8 cellular contexts compared by ENCODE assay signal in genomic region chr12:43758728-43759563, GRCh38. TPM values are rescaled to one million over a fixed set of nuclear protein-coding genes. Genes with fewer than 3 reads are reported as not detected.
DNase-seq lines count a peak whose midpoint lies in the region; ATAC-seq, FAIRE-seq and TF ChIP-seq lines count a peak whose summit lies in the region.

Gene IRAK4 (plus strand): TSS chr12:43758951. CDS start chr12:43768112, 9,161 bp downstream.
Gene PUS7L (minus strand): TSS chr12:43758790. CDS start chr12:43755245, 3,545 bp downstream.

- no peak within 1 kb of the TSS for H2AFZ ChIP-seq in OCI-LY1 (ENCODE audit: low read length)

- peak; percentile 85 for FAIRE-seq in endometrium (lab: Jason Lieb, UNC)

- H3K4me1 ChIP-seq in HUES6 (ENCODE audit: control insufficient read depth, insufficient read depth, low read length) (peaks cover 32% of the 10 kb centered on the region), OCI-LY1 (ENCODE audit: insufficient read depth, low read length, severe bottlenecking) (peaks cover 43% of the 10 kb centered on the region), mesodermal cell (ENCODE audit: control insufficient read depth, insufficient read depth, low read length, poor library complexity, severe bottlenecking) (no peaks in the 10 kb centered on the region)

- no peaks in the 10 kb centered on the region for H3K9me3 ChIP-seq in HUES6 (ENCODE audit: control insufficient read depth, insufficient read depth, low read depth, low read length)
- no peaks in the 10 kb centered on the region for H3K9me3 ChIP-seq in OCI-LY1 (ENCODE audit: low read length)
- H3K9me3 ChIP-seq in mesodermal cell (ENCODE audit: control insufficient read depth, low read length) = no peaks in the 10 kb centered on the region

- WGBS in mesodermal cell (ENCODE audit: insufficient coverage in 2 of 2), 2 experiments = 6% methylated on average over 53 to 54 of the region's 54 CpGs

- DNase-seq in D341Med (ENCODE audit: low spot score) = peak; percentile 94
- peak; percentile 95 for DNase-seq in activated CD8-positive, alpha-beta memory T cell treated with anti-CD3 and anti-CD28 coated beads, Interleukin-2, amount 50 U/mL, for 4 hours
- peak; percentile 91 to 92 for DNase-seq in stimulated activated CD8-positive, alpha-beta memory T cell treated with anti-CD3 and anti-CD28 coated beads, Interleukin-15, amount 100 ng/mL, for 48 hours (ENCODE audit: low read depth in 2 of 2)

- peaks cover 24% of the 10 kb centered on the region for H3K79me2 ChIP-seq in OCI-LY1 (ENCODE audit: insufficient read depth, low read length)

- 0 out of 2 replicates have a peak, but pooled peaks cover 9% of the 10 kb centered on the region for H3K36me3 ChIP-seq in HUES6 (ENCODE audit: control insufficient read depth, insufficient read depth, low read length)
- H3K36me3 ChIP-seq in OCI-LY1 (ENCODE audit: insufficient read depth, low read length) = peaks cover 25% of the 10 kb centered on the region
- H3K36me3 ChIP-seq in mesodermal cell (ENCODE audit: control insufficient read depth, insufficient read depth, low read length) = no peaks in the 10 kb centered on the region

- H3K27ac ChIP-seq in HUES6 (ENCODE audit: low read depth, low read length) (peak within 1 kb of the TSS; percentile 32; the same call in 1 of the 2 replicates), OCI-LY1 (ENCODE audit: low read depth, low read length, poor library complexity, severe bottlenecking) (peak within 1 kb of the TSS; percentile 90), mesodermal cell (ENCODE audit: low read depth, low read length, severe bottlenecking) (peak within 1 kb of the TSS; percentile 44)

- H3K9ac ChIP-seq in HUES6 (ENCODE audit: low read length) (peak within 1 kb of the TSS; percentile 89), OCI-LY1 (ENCODE audit: low read length) (peak within 1 kb of the TSS; percentile 82)

- no peaks in the 10 kb centered on the region for H3F3A ChIP-seq in OCI-LY1 (ENCODE audit: insufficient read depth, low read length)

- no peaks in the 10 kb centered on the region for H3K9me2 ChIP-seq in OCI-LY1 (ENCODE audit: low read depth, low read length)

- TF ChIP-seq CTCF in OCI-LY1 (IDR thresholded peaks at IDR 0.05; ENCODE audit: low read length) = peak; percentile 32; the same call in 1 of the 2 replicates

- no peaks in the 10 kb centered on the region for H3K27me3 ChIP-seq in HUES6 (ENCODE audit: control insufficient read depth, insufficient read depth, low read length)
- H3K27me3 ChIP-seq in OCI-LY1 (ENCODE audit: insufficient read depth, low read length) = no peaks in the 10 kb centered on the region

- H4K20me1 ChIP-seq in OCI-LY1 (ENCODE audit: insufficient read depth, low read length) = no peaks in the 10 kb centered on the region

- peak; percentile 97 for ATAC-seq in GM21423 (IDR thresholded peaks at IDR 0.05; ENCODE audit: unreplicated experiment)

- H3K4me2 ChIP-seq in OCI-LY1 (ENCODE audit: low read length) = peak within 1 kb of the TSS; percentile 96

- H3K4me3 ChIP-seq in HUES6 (ENCODE audit: low read depth, low read length) (peak within 1 kb of the TSS; percentile 93), OCI-LY1 (ENCODE audit: low read depth, low read length, poor library complexity, severe bottlenecking) (peak within 1 kb of the TSS; percentile 70), mesodermal cell (ENCODE audit: extremely low read depth, insufficient read depth, low read length, poor library complexity, severe bottlenecking) (peak within 1 kb of the TSS; percentile 71)

RNA-seq across cellular contexts. Expression of gene IRAK4, which starts in this region (rescaled TPM):
- 10.2 TPM for polyA plus RNA-seq in mesodermal cell (2013, experiment 1 of 2)
- 12.1 TPM for polyA plus RNA-seq in mesodermal cell (2013, experiment 2 of 2)

RNA-seq across cellular contexts. Expression of gene PUS7L, which starts in this region (rescaled TPM):
- polyA plus RNA-seq in mesodermal cell (2013, experiment 1 of 2) = 6.5 TPM
- 8.0 TPM for polyA plus RNA-seq in mesodermal cell (2013, experiment 2 of 2)

Comparison
In these comparisons a context has a peak if more than half of its experiments do, and no peak if none do; other contexts are left out.
1. Peak in every context shown above with its lines: DNase-seq, ATAC-seq, H3K4me3 ChIP-seq and H3K27ac ChIP-seq.
2. H3K27ac ChIP-seq: peak in every context shown above with its lines; median percentile 90 in OCI-LY1; 44 in mesodermal cell; 32 in HUES6.